ENCODE assay signal across 15 cellular contexts in genomic region chr2:47259829-47260228, GRCh38.
DNase-seq lines count a peak whose midpoint lies in the region; ATAC-seq and TF ChIP-seq lines count a peak whose summit lies in the region.
"Had no signal": no experiment of that assay in that cellular context is flagged by ENCODE, and none has a peak within 500 bp of the region (broad histone marks: within the 10 kb centered on the region; RNA-seq: fewer than 3 reads in every experiment).

No MANE protein-coding gene starts in this region.

- H3K9me3 ChIP-seq in SK-N-SH = no peaks in the 10 kb centered on the region
- H3K9me3 ChIP-seq: BLaER1 treated with 17β-estradiol and CSF1 and Interleukin-3, amounts not matched to agents 10 nM and 100 nM had no signal

- peak; percentile 51 for ATAC-seq in left colon

- H3K4me3 ChIP-seq in SK-N-SH (ENCODE audit: low read depth in 2 of 2, low read length in 1 of 2) = no peak overlapping the region
- H3K4me3 ChIP-seq: BLaER1 treated with 17β-estradiol and CSF1 and Interleukin-3, amounts not matched to agents 10 nM and 100 nM had no signal

- DNase-seq in AML-193 (lab: John Stamatoyannopoulos, UW) (peak; percentile 1 to 15), KBM-7 (peak; percentile 60), SKM-1 treated with dmso at 0.1 percent for 144 hours (lab: John Stamatoyannopoulos, UW; ENCODE audit: unreplicated experiment) (peak; percentile 77), left colon (no peak), SK-N-SH (no peak), COLO829 (ENCODE audit: low spot score) (no peak), NCI-H1092 treated with DMSO at 0.1 percent for 48 hours (lab: John Stamatoyannopoulos, UW) (no peak)
- no peak for DNase-seq in activated T-cell treated with anti-CD3 and anti-CD28 coated beads, Interleukin-2, amount 50 U/mL, for 48 hours
- DNase-seq: DMS79, NCI-H1417, NCI-H187, NCI-H2107, NCI-H524 treated with DMSO at 0.1 percent for 48 hours, Right ventricle myocardium superior had no signal

- H3K27me3 ChIP-seq in SK-N-SH (ENCODE audit: insufficient read depth) = no peaks in the 10 kb centered on the region
- H3K27me3 ChIP-seq: BLaER1 treated with 17β-estradiol and CSF1 and Interleukin-3, amounts not matched to agents 10 nM and 100 nM had no signal

- CTCF ChIA-PET in SK-N-SH (lab: Yijun Ruan, JAX) = interaction anchor here (1.1 to 1.5 kb wide), 2 partner anchors 40 to 63 kb away, joined by 3 to 5 read pairs; no protein-coding TSS in a partner anchor

- H3K9ac ChIP-seq in SK-N-SH = no peak overlapping the region
- H3K9ac ChIP-seq: BLaER1 treated with 17β-estradiol and CSF1 and Interleukin-3, amounts not matched to agents 10 nM and 100 nM had no signal

- H3K27ac ChIP-seq in SK-N-SH (ENCODE audit: low read depth in 2 of 2, low read length in 1 of 2) = no peak overlapping the region
- H3K27ac ChIP-seq: BLaER1 treated with 17β-estradiol and CSF1 and Interleukin-3, amounts not matched to agents 10 nM and 100 nM had no signal

- no peak overlapping the region for H2AFZ ChIP-seq in SK-N-SH (ENCODE audit: low read depth)

- TF ChIP-seq CTCF in SK-N-SH (IDR thresholded peaks at IDR 0.05) = no peak

- WGBS in SK-N-SH (ENCODE audit: low lambda C conversion rate) = 87% methylated on average over 3 of the region's 3 CpGs

- no peak overlapping the region for H3K4me2 ChIP-seq in SK-N-SH
- H3K4me2 ChIP-seq: BLaER1 treated with 17β-estradiol and CSF1 and Interleukin-3, amounts not matched to agents 10 nM and 100 nM had no signal

- POLR2A ChIA-PET in SK-N-SH (lab: Yijun Ruan, JAX) = interaction anchor here (1.2 kb wide), 1 partner anchor 16 kb away, joined by 4 read pairs; no protein-coding TSS in a partner anchor

- H3K36me3 ChIP-seq in SK-N-SH (replicated peaks in 1 of 2; ENCODE audit: control insufficient read depth in 1 of 2, insufficient read depth in 2 of 2, low read length in 1 of 2) = no peaks in the 10 kb centered on the region
- H3K36me3 ChIP-seq: BLaER1 treated with 17β-estradiol and CSF1 and Interleukin-3, amounts not matched to agents 10 nM and 100 nM had no signal

- in situ Hi-C loops in KBM-7 (cut with MboI; ENCODE audit: low pct_unique_long_range_greater_than_20kb, low sequenced_read_pairs) = no loop called here

- TF ChIP-seq RAD21 in SK-N-SH (IDR thresholded peaks at IDR 0.05; ENCODE audit: low read length) = no peak

- no peaks in the 10 kb centered on the region for H3K9me2 ChIP-seq in SK-N-SH

- H4K20me1 ChIP-seq in SK-N-SH (ENCODE audit: insufficient read depth) = no peaks in the 10 kb centered on the region
- H4K20me1 ChIP-seq: BLaER1 treated with 17β-estradiol and CSF1 and Interleukin-3, amounts not matched to agents 10 nM and 100 nM had no signal

- H3F3A ChIP-seq in SK-N-SH (replicated peaks; ENCODE audit: insufficient read depth) = no peaks in the 10 kb centered on the region

- intact Hi-C loops in left colon (cut with DNase I, micrococcal nuclease) = no loop called here

- TF ChIP-seq EP300 in SK-N-SH (IDR thresholded peaks at IDR 0.05; ENCODE audit: borderline replicate concordance in 1 of 2, low read depth in 1 of 2, low read length in 1 of 2) = no peak

- peaks cover 0 to 7% of the 10 kb centered on the region in 2 experiments; a peak in 1 of 4 replicates for H3K4me1 ChIP-seq in SK-N-SH (ENCODE audit: control insufficient read depth in 1 of 2, insufficient read depth in 2 of 2, low read depth in 1 of 2, low read length in 1 of 2)

- no peaks in the 10 kb centered on the region for H3K79me2 ChIP-seq in SK-N-SH (ENCODE audit: insufficient read depth)

TF ChIP-seq in SK-N-SH, 30 proteins besides CTCF, POLR2A, EP300 and RAD21:
- no peak for TF ChIP-seq RCOR1 (IDR thresholded peaks at IDR 0.05; ENCODE audit: low read length)
- TF ChIP-seq JUND (IDR thresholded peaks at IDR 0.05) = no peak
- no peak for TF ChIP-seq EZH2phosphoT487 (IDR thresholded peaks at IDR 0.05; ENCODE audit: borderline replicate concordance, low read depth)
- TF ChIP-seq FOXM1 (IDR thresholded peaks at IDR 0.05; ENCODE audit: low read depth) = no peak
- TF ChIP-seq MEF2A (IDR thresholded peaks at IDR 0.05; ENCODE audit: borderline replicate concordance, low read depth) = no peak
- no peak for TF ChIP-seq REST (IDR thresholded peaks at IDR 0.05; ENCODE audit: low read depth, low read length)
- no peak for TF ChIP-seq SMC3 (IDR thresholded peaks at IDR 0.05; ENCODE audit: low read depth, low read length)
- TF ChIP-seq RFX5 (IDR thresholded peaks at IDR 0.05; ENCODE audit: low read length) = no peak
- TF ChIP-seq GABPA (IDR thresholded peaks at IDR 0.05; ENCODE audit: low read depth) = no peak
- TF ChIP-seq TEAD4 (IDR thresholded peaks at IDR 0.05; ENCODE audit: borderline replicate concordance, insufficient read depth) = no peak
- TF ChIP-seq SIN3A (IDR thresholded peaks at IDR 0.05; ENCODE audit: borderline replicate concordance, low read depth, low read length) = no peak
- TF ChIP-seq RXRA (IDR thresholded peaks at IDR 0.05; ENCODE audit: borderline replicate concordance, low read depth) = no peak
- TF ChIP-seq ELF1 (IDR thresholded peaks at IDR 0.05) = no peak
- TF ChIP-seq USF1 (IDR thresholded peaks at IDR 0.05; ENCODE audit: borderline replicate concordance, low read depth) = no peak

Comparison
In these comparisons a context has a peak if more than half of its experiments do, and no peak if none do; other contexts are left out.
1. DNase-seq: peak in AML-193 (2 of 2), KBM-7 (single experiment) and SKM-1 treated with dmso at 0.1 percent for 144 hours (single experiment); none in left colon (0 of 2), SK-N-SH (single experiment), activated T-cell treated with anti-CD3 and anti-CD28 coated beads, Interleukin-2, amount 50 U/mL, for 48 hours (0 of 2), COLO829 (single experiment) and NCI-H1092 treated with DMSO at 0.1 percent for 48 hours (single experiment).